Comparison of ENCODE assay signal across 20 cellular contexts in the genomic region with DNA sequence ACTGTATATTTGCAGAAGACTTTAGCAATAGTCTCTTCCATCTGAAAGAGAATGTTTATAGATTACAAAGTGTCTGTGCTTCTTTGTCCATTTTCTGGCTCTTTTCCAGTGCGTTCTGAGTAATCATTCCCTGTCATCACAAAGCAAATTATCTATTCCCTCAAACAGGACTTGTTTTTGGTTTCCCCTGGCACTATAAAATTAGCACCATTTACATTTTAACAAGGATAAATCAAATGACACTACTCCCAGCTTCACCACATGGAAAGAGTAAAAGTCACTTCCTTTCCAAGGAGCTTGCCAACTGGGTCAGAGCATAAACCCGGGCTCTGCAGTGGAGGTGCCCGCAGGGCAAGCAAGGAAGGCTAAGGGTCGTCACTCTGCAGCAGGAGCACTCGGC.
A peak's percentile ranks its signal among the peaks of the same experiment; 100 is the strongest.
DNase-seq lines count a peak whose midpoint lies in the region; FAIRE-seq and TF ChIP-seq lines count a peak whose summit lies in the region.
"Had no signal": no experiment of that assay in that cellular context is flagged by ENCODE, and none has a peak within 500 bp of the region (broad histone marks: within the 10 kb centered on the region; RNA-seq: fewer than 3 reads in every experiment).

No MANE protein-coding gene starts in this region.

- H4K20me1 ChIP-seq in endothelial cell of umbilical vein (replicated peaks; ENCODE audit: control insufficient read depth, extremely low read depth, insufficient read depth, low read length): no peaks in the 10 kb centered on the region

- H3K4me2 ChIP-seq in endothelial cell of umbilical vein (ENCODE audit: insufficient read depth, low read length): no peak overlapping the region

- H3K27ac ChIP-seq in endothelial cell of umbilical vein (ENCODE audit: insufficient read depth, low read depth, low read length): no peak overlapping the region
- H3K27ac ChIP-seq: cardiac muscle cell, gastroesophageal sphincter, spleen, transverse colon had no signal

- H3K4me3 ChIP-seq in endothelial cell of umbilical vein (replicated peaks in 1 of 3; ENCODE audit: insufficient read depth in 1 of 3, low read depth in 1 of 3, low read length in 3 of 3): no peak overlapping the region
- H3K4me3 ChIP-seq: cardiac muscle cell, gastroesophageal sphincter, spleen, transverse colon had no signal

- H3K9me3 ChIP-seq in endothelial cell of umbilical vein (replicated peaks; ENCODE audit: control insufficient read depth, insufficient read depth, low read length): no peaks in the 10 kb centered on the region
- H3K9me3 ChIP-seq: gastroesophageal sphincter, spleen, transverse colon had no signal

- H3K4me1 ChIP-seq in endothelial cell of umbilical vein (ENCODE audit: control insufficient read depth, extremely low read depth, insufficient read depth, low read length): peaks cover 19% of the 10 kb centered on the region
- H3K4me1 ChIP-seq: gastroesophageal sphincter, spleen, transverse colon had no signal

- no peak for TF ChIP-seq CTCF in endothelial cell of umbilical vein (IDR thresholded peaks at IDR 0.05; ENCODE audit: extremely low read depth in 1 of 2, insufficient read depth in 1 of 2, low read depth in 1 of 2, low read length in 2 of 2)

- BruUV-seq in endothelial cell of umbilical vein (replicated peaks; lab: Mats Ljungman, UMichigan): no TSS peak

- CTCF ChIA-PET in endothelial cell of umbilical vein (lab: Charles Lee): interaction anchor here (0.7 to 1.4 kb wide), 4 partner anchors 11 to 100 kb away, joined by 3 to 5 read pairs (median 3); no protein-coding TSS in a partner anchor

- dilution Hi-C loops in endothelial cell of umbilical vein (cut with MboI; ENCODE audit: extremely low pct_ligation_motif_present, low sequenced_read_pairs): no loop called here

- peaks cover 0 to 5% of the 10 kb centered on the region in 2 experiments for H3K27me3 ChIP-seq in endothelial cell of umbilical vein (ENCODE audit: control insufficient read depth in 2 of 2, insufficient read depth in 2 of 2, low read length in 2 of 2)
- H3K27me3 ChIP-seq: cardiac muscle cell, gastroesophageal sphincter, spleen, transverse colon had no signal

- H3K79me2 ChIP-seq in endothelial cell of umbilical vein (ENCODE audit: control insufficient read depth, insufficient read depth, low read length): no peaks in the 10 kb centered on the region

- POLR2A ChIA-PET in endothelial cell of umbilical vein (lab: Charles Lee): no interaction called here

- intact Hi-C loops in endothelial cell of umbilical vein (cut with micrococcal nuclease): loop anchor here (10.0 kb wide), 1 partner anchor 129 kb away; no protein-coding TSS in a partner anchor

- H3K9ac ChIP-seq in endothelial cell of umbilical vein (replicated peaks; ENCODE audit: extremely low read depth, insufficient read depth, low read length): no peak overlapping the region

- peak; percentile 26 for DNase-seq in NCI-H1092 treated with DMSO at 0.1 percent for 48 hours (lab: John Stamatoyannopoulos, UW)
- DNase-seq in NCI-H1092 (lab: John Stamatoyannopoulos, UW): no peak
- peak; percentile 96 for DNase-seq in NCI-H748 treated with DMSO at 0.1 percent for 48 hours (lab: John Stamatoyannopoulos, UW)
- peak; percentile 38 for DNase-seq in endothelial cell of umbilical vein (ENCODE audit: low read depth, low spot score)
- peak; percentile 78 for DNase-seq in pons (ENCODE audit: low spot score)
- no peak for DNase-seq in RKO (ENCODE audit: low spot score)
- DNase-seq in NCI-H524 treated with DMSO at 0.1 percent for 48 hours (lab: John Stamatoyannopoulos, UW): no peak
- DNase-seq in H54 (ENCODE audit: insufficient read length, low spot score): no peak
- DNase-seq: 8988T; activated B cell treated with CpG ODN at 0.5 μM for 24 hours; activated CD8-positive, alpha-beta memory T cell treated with anti-CD3 and anti-CD28 coated beads for 24 hours; CD4-positive, CD25-positive, alpha-beta regulatory T cell; KBM-7; naive B cell; NCI-H146; NCI-H774; spleen; transverse colon had no signal

- FAIRE-seq in endothelial cell of umbilical vein (lab: Jason Lieb, UNC) (no peak), H54 (lab: Jason Lieb, UNC) (no peak)

- H3K36me3 ChIP-seq in endothelial cell of umbilical vein (ENCODE audit: control insufficient read depth in 2 of 2, extremely low read depth in 1 of 2, insufficient read depth in 2 of 2, low read length in 2 of 2): no peaks in the 10 kb centered on the region
- H3K36me3 ChIP-seq: cardiac muscle cell, gastroesophageal sphincter, spleen, transverse colon had no signal

- H3K9me1 ChIP-seq in endothelial cell of umbilical vein (replicated peaks; ENCODE audit: control insufficient read depth, extremely low read depth, insufficient read depth, low read length): no peaks in the 10 kb centered on the region

- TF ChIP-seq POLR2A in endothelial cell of umbilical vein (IDR thresholded peaks at IDR 0.05; ENCODE audit: low read depth, low read length) (no peak), H54 (IDR thresholded peaks at IDR 0.05; ENCODE audit: low read depth, low read length) (no peak)

- H2AFZ ChIP-seq in endothelial cell of umbilical vein (ENCODE audit: low read depth, low read length): no peak overlapping the region

TF ChIP-seq in endothelial cell of umbilical vein, 7 proteins besides CTCF, POLR2A, EP300 and RAD21:
- TF ChIP-seq JUN (IDR thresholded peaks at IDR 0.05; ENCODE audit: borderline replicate concordance, insufficient read depth, insufficient read length, low read depth) (no peak), GATA2 (IDR thresholded peaks at IDR 0.05; ENCODE audit: insufficient read depth, insufficient read length, low read depth, low read length) (no peak), MYC (IDR thresholded peaks at IDR 0.05; ENCODE audit: low read depth, low read length) (no peak), EZH2 (IDR thresholded peaks at IDR 0.05; ENCODE audit: borderline replicate concordance, low read depth, low read length, severe bottlenecking) (no peak), FOS (IDR thresholded peaks at IDR 0.05; ENCODE audit: borderline replicate concordance, insufficient read depth, low read length) (no peak), POLR2AphosphoS5 (IDR thresholded peaks at IDR 0.05; ENCODE audit: insufficient read depth, low read depth, low read length) (no peak)
- TF ChIP-seq, protein P1, sequence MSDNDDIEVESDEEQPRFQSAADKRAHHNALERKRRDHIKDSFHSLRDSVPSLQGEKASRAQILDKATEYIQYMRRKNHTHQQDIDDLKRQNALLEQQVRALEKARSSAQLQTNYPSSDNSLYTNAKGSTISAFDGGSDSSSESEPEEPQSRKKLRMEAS (IDR thresholded peaks at IDR 0.05; ENCODE audit: insufficient read depth, insufficient read length): no peak

Comparison
In these comparisons a context has a peak if more than half of its experiments do, and no peak if none do; other contexts are left out.
1. DNase-seq: peak in NCI-H1092 treated with DMSO at 0.1 percent for 48 hours (single experiment), NCI-H748 treated with DMSO at 0.1 percent for 48 hours (single experiment), endothelial cell of umbilical vein (single experiment) and pons (single experiment); none in NCI-H1092 (single experiment), RKO (single experiment), NCI-H524 treated with DMSO at 0.1 percent for 48 hours (single experiment) and H54 (single experiment).